Comparison of ENCODE assay signal across 15 cellular contexts in genomic region chr14:101362529-101363260, GRCh38.
DNase-seq lines count a peak whose midpoint lies in the region; FAIRE-seq and TF ChIP-seq lines count a peak whose summit lies in the region.
"Had no signal": no experiment of that assay in that cellular context is flagged by ENCODE, and none has a peak within 500 bp of the region (broad histone marks: within the 10 kb centered on the region; RNA-seq: fewer than 3 reads in every experiment).

No MANE protein-coding gene starts in this region.

- H3F3A ChIP-seq in GM23248 (ENCODE audit: insufficient read depth), result no peaks in the 10 kb centered on the region

- TF ChIP-seq CTCF in astrocyte (IDR thresholded peaks at IDR 0.05; ENCODE audit: insufficient read depth, low read depth, low read length), result no peak
- TF ChIP-seq CTCF in nephron progenitor cell (IDR thresholded peaks at IDR 0.05), result no peak
- TF ChIP-seq CTCF in spleen (IDR thresholded peaks at IDR 0.05 in 8 of 11, conservative IDR thresholded peaks at IDR 0.05 in 3 of 11), result no peak

- H3K36me3 ChIP-seq in GM23248 (ENCODE audit: low read depth) (no peaks in the 10 kb centered on the region), astrocyte (ENCODE audit: insufficient read depth, low read length) (no peaks in the 10 kb centered on the region), spleen (no peaks in the 10 kb centered on the region), H7 (replicated peaks; ENCODE audit: control insufficient read depth, insufficient read depth, low read length) (no peaks in the 10 kb centered on the region)
- H3K36me3 ChIP-seq: HAP-1, SJSA1 had no signal

- H3K9ac ChIP-seq in GM23248 (no peak overlapping the region), astrocyte (ENCODE audit: low read length) (no peak overlapping the region)

- no peak overlapping the region for H3K4me3 ChIP-seq in GM23248
- H3K4me3 ChIP-seq in astrocyte (ENCODE audit: insufficient read depth, low read depth, low read length), result no peak overlapping the region
- H3K4me3 ChIP-seq in spleen, result no peak overlapping the region
- no peak overlapping the region for H3K4me3 ChIP-seq in H7 (ENCODE audit: insufficient read depth, low read depth, low read length)
- H3K4me3 ChIP-seq: HAP-1, K562, PC-9, SJSA1 had no signal

- H3K4me2 ChIP-seq in GM23248 (ENCODE audit: unreplicated experiment) (no peak overlapping the region), astrocyte (ENCODE audit: low read length) (no peak overlapping the region)
- H3K4me2 ChIP-seq: PC-9 had no signal

- H2AFZ ChIP-seq in GM23248, result no peak overlapping the region
- H2AFZ ChIP-seq in astrocyte (ENCODE audit: low read depth, low read length), result no peak overlapping the region
- H2AFZ ChIP-seq: PC-9 had no signal

- no peaks in the 10 kb centered on the region for H3K36me3 Mint-ChIP-seq in astrocyte (ENCODE audit: low read depth, unreplicated experiment)
- H3K36me3 Mint-ChIP-seq in nephron progenitor cell (ENCODE audit: low read depth), result no peaks in the 10 kb centered on the region
- H3K36me3 Mint-ChIP-seq: CD4-positive, alpha-beta memory T cell had no signal

- in situ Hi-C loops in GM23248 (cut with MboI), result no loop called here

- H3K27ac Mint-ChIP-seq in astrocyte (ENCODE audit: unreplicated experiment) (no peak overlapping the region), nephron progenitor cell (peak overlapping the region; percentile 72)
- H3K27ac Mint-ChIP-seq: CD4-positive, alpha-beta memory T cell had no signal

- peak overlapping the region; percentile 52 for H3K4me3 Mint-ChIP-seq in astrocyte (ENCODE audit: unreplicated experiment)
- peak overlapping the region; percentile 21 for H3K4me3 Mint-ChIP-seq in nephron progenitor cell

- no peaks in the 10 kb centered on the region for H3K9me2 ChIP-seq in GM23248 (ENCODE audit: insufficient read depth)

- no peak for FAIRE-seq in astrocyte (lab: Jason Lieb, UNC)
- FAIRE-seq: K562 had no signal

- H3K9me3 ChIP-seq in GM23248 (ENCODE audit: low read depth) (no peaks in the 10 kb centered on the region), astrocyte (ENCODE audit: insufficient read depth, low read depth, low read length) (peaks cover under 1% of the 10 kb centered on the region), spleen (peaks cover 0 to 7% (median 2%) of the 10 kb centered on the region in 8 donors)
- H3K9me3 ChIP-seq: HAP-1, SJSA1 had no signal

- H4K20me1 ChIP-seq in GM23248 (ENCODE audit: insufficient read depth) (no peaks in the 10 kb centered on the region), astrocyte (ENCODE audit: insufficient read depth, low read length) (no peaks in the 10 kb centered on the region)

- intact Hi-C loops in spleen (cut with DNase I; ENCODE audit: low total_unique reads), result loop anchor here (5.0 kb wide), 1 partner anchor 45 kb away; no protein-coding TSS in a partner anchor

- H3K79me2 ChIP-seq in GM23248 (ENCODE audit: insufficient read depth) (no peaks in the 10 kb centered on the region), astrocyte (ENCODE audit: insufficient read depth, low read length) (no peaks in the 10 kb centered on the region)

- no peaks in the 10 kb centered on the region for H3K9me3 Mint-ChIP-seq in astrocyte (ENCODE audit: unreplicated experiment)
- no peaks in the 10 kb centered on the region for H3K9me3 Mint-ChIP-seq in nephron progenitor cell

- H3K27ac ChIP-seq in GM23248 (no peak overlapping the region), astrocyte (ENCODE audit: low read depth, low read length) (no peak overlapping the region), spleen (no peak overlapping the region)
- H3K27ac ChIP-seq: PC-9, SJSA1 had no signal

- TF ChIP-seq POLR2A in spleen (IDR thresholded peaks at IDR 0.05), result no peak

- H3K4me1 ChIP-seq in GM23248 (ENCODE audit: insufficient read depth), result no peaks in the 10 kb centered on the region
- H3K4me1 ChIP-seq in astrocyte (ENCODE audit: insufficient read depth, low read length), result no peaks in the 10 kb centered on the region
- H3K4me1 ChIP-seq in spleen, result peaks cover 0 to 39% (median 10%) of the 10 kb centered on the region in 6 donors
- H3K4me1 ChIP-seq: HAP-1, SJSA1 had no signal

- H3K4me1 Mint-ChIP-seq in astrocyte (ENCODE audit: low read depth, unreplicated experiment) (peaks cover 11% of the 10 kb centered on the region), nephron progenitor cell (peaks cover 94% of the 10 kb centered on the region)
- H3K4me1 Mint-ChIP-seq: CD4-positive, alpha-beta memory T cell had no signal

- H3K27me3 Mint-ChIP-seq in astrocyte (ENCODE audit: low read depth, unreplicated experiment) (peaks cover 31% of the 10 kb centered on the region), nephron progenitor cell (ENCODE audit: low read depth, poor library complexity) (peaks cover 12% of the 10 kb centered on the region)

- peak; percentile 8 for DNase-seq in GM23248
- DNase-seq in astrocyte (ENCODE audit: low read depth), result no peak
- no peak for DNase-seq in nephron progenitor cell
- DNase-seq in spleen, result peak; percentile 64
- DNase-seq in COLO668 (lab: John Stamatoyannopoulos, UW; ENCODE audit: unreplicated experiment), result no peak
- DNase-seq in H7, result no peak
- DNase-seq in HuH-7.5 (ENCODE audit: low spot score), result no peak
- DNase-seq: CD4-positive, alpha-beta memory T cell; NCI-H187; NCI-H2171; NCI-H82; PC-9 had no signal

- 60 to 64% methylated on average over 17 of the region's 17 CpGs for WGBS in GM23248 (ENCODE audit: low coverage in 1 of 2, low lambda C conversion rate in 2 of 2, missing lambda C conversion rate in 2 of 2), 2 experiments
- WGBS in spleen, 5 donors, result 79 to 92% (median 86%) methylated on average over 17 of the region's 17 CpGs

- H3K27me3 ChIP-seq in GM23248 (replicated peaks; ENCODE audit: insufficient read depth) (peaks cover 33% of the 10 kb centered on the region), astrocyte (ENCODE audit: insufficient read depth, low read length) (no peaks in the 10 kb centered on the region), spleen (replicated peaks in 1 of 7) (peaks cover 0 to 54% (median 0%) of the 10 kb centered on the region in 7 donors), H7 (ENCODE audit: control insufficient read depth, insufficient read depth, low read length) (no peaks in the 10 kb centered on the region)
- H3K27me3 ChIP-seq: SJSA1 had no signal

Comparison
In these comparisons a context has a peak if more than half of its experiments do, and no peak if none do; other contexts are left out.
1. DNase-seq: peak in GM23248 (single experiment) and spleen (single experiment); none in astrocyte (single experiment), nephron progenitor cell (single experiment), COLO668 (single experiment), H7 (single experiment) and HuH-7.5 (single experiment).